9 cellular contexts compared by ENCODE assay signal in the genomic region with DNA sequence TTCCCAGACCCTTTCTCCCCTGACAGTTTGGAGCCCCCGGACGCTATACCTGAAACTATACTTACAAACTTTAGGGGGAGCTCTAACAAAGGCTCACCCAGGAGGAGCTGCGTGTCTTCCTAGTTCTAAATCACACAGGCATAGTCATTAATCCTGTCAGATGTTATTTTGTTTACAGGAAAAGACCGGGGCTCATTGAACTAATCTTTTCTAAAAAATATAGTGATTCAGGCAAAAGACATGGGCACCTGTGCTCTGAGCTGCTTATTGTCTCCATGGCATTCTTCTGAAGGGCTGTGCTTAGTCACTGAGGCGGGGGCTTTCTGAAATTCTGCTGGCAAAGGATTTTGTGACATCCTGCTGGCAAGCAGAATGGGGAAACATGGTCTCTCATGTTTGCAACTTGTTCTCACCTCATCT.
DNase-seq lines count a peak whose midpoint lies in the region; ATAC-seq and TF ChIP-seq lines count a peak whose summit lies in the region.
"Had no signal": no experiment of that assay in that cellular context is flagged by ENCODE, and none has a peak within 500 bp of the region (broad histone marks: within the 10 kb centered on the region; RNA-seq: fewer than 3 reads in every experiment).

No MANE protein-coding gene starts in this region.

- H3K27ac ChIP-seq in Panc1 (ENCODE audit: low read length) (no peak overlapping the region), Karpas-422 (ENCODE audit: low read length) (no peak overlapping the region), transverse colon (no peak overlapping the region)
- H3K27ac ChIP-seq: skin epidermis had no signal

- no TSS peak for BruUV-seq in Panc1 (replicated peaks; lab: Mats Ljungman, UMichigan)

- ATAC-seq in Panc1, result no peak
- ATAC-seq in natural killer cell treated with Interleukin-12 subunit alpha and Interleukin-12 subunit beta and Interleukin-15 and Interleukin-18, amount 100 ng/mL, for 72 hours, result no peak

- no peaks in the 10 kb centered on the region for H3K4me1 Mint-ChIP-seq in natural killer cell treated with Interleukin-12 subunit alpha and Interleukin-12 subunit beta and Interleukin-15 and Interleukin-18, amount 100 ng/mL, for 72 hours (ENCODE audit: low read depth in 2 of 2)

- CTCF ChIA-PET in Panc1 (lab: Charles Lee), result interaction anchor here (0.6 kb wide), 1 partner anchor 1499 kb away, joined by 3 read pairs; no protein-coding TSS in a partner anchor

- no peaks in the 10 kb centered on the region for H3K27me3 Mint-ChIP-seq in natural killer cell treated with Interleukin-12 subunit alpha and Interleukin-12 subunit beta and Interleukin-15 and Interleukin-18, amount 100 ng/mL, for 72 hours

- H3K9me3 Mint-ChIP-seq in natural killer cell treated with Interleukin-12 subunit alpha and Interleukin-12 subunit beta and Interleukin-15 and Interleukin-18, amount 100 ng/mL, for 72 hours, result peaks cover under 1% of the 10 kb centered on the region

- WGBS in transverse colon (ENCODE audit: low coverage in 1 of 2), 2 donors, result 17 to 23% methylated on average over 5 of the region's 5 CpGs

- POLR2A ChIA-PET in Panc1 (lab: Charles Lee), result no interaction called here

- peak overlapping the region; percentile 90 for H2AFZ ChIP-seq in Loucy (ENCODE audit: low read length)
- no peak overlapping the region for H2AFZ ChIP-seq in Karpas-422 (ENCODE audit: low read length)

- no peak for TF ChIP-seq POLR2A in transverse colon (IDR thresholded peaks at IDR 0.05)

- H3K9me2 ChIP-seq in Loucy (replicated peaks; ENCODE audit: low read depth, low read length) (no peaks in the 10 kb centered on the region), Karpas-422 (replicated peaks; ENCODE audit: insufficient read depth, low read length) (no peaks in the 10 kb centered on the region)

- peak; percentile 49 for DNase-seq in COLO829 (ENCODE audit: low spot score)
- DNase-seq in Panc1 (ENCODE audit: low read depth, low spot score), result no peak
- peak; percentile 12 for DNase-seq in iris pigment epithelial cell (ENCODE audit: low read depth)
- no peak for DNase-seq in Karpas-422
- DNase-seq in natural killer cell treated with Interleukin-12 subunit alpha and Interleukin-12 subunit beta and Interleukin-15 and Interleukin-18, amount 100 ng/mL, for 72 hours (ENCODE audit: low spot score), result no peak
- DNase-seq in transverse colon, result no peak
- DNase-seq in EL, result no peak

- no peaks in the 10 kb centered on the region for H3K27me3 ChIP-seq in Loucy (ENCODE audit: insufficient read depth, low read length, poor library complexity, severe bottlenecking)
- no peaks in the 10 kb centered on the region for H3K27me3 ChIP-seq in Panc1 (ENCODE audit: control insufficient read depth, insufficient read depth, low read length)
- no peaks in the 10 kb centered on the region for H3K27me3 ChIP-seq in Karpas-422 (ENCODE audit: low read length)
- no peaks in the 10 kb centered on the region for H3K27me3 ChIP-seq in transverse colon

- in situ Hi-C loops in Panc1 (cut with HindIII; ENCODE audit: low pct_unique_long_range_greater_than_20kb, low sequenced_read_pairs) (no loop called here), transverse colon (cut with MboI; ENCODE audit: low pct_ligation_motif_present in 1 of 4, low pct_unique_long_range_greater_than_20kb in 1 of 4, low sequenced_read_pairs in 3 of 4) (no loop called here)

- H3K9me3 ChIP-seq in Loucy (ENCODE audit: insufficient read depth, low read depth, low read length) (no peaks in the 10 kb centered on the region), Panc1 (ENCODE audit: control insufficient read depth, insufficient read depth, low read depth, low read length) (no peaks in the 10 kb centered on the region), Karpas-422 (ENCODE audit: low read length) (peaks cover 12% of the 10 kb centered on the region; the same call in 1 of the 2 replicates), transverse colon (no peaks in the 10 kb centered on the region)

- H3K4me2 ChIP-seq in Loucy (ENCODE audit: low read depth, low read length, poor library complexity, severe bottlenecking) (peak overlapping the region; percentile 60), Karpas-422 (ENCODE audit: low read depth, low read length, poor library complexity, severe bottlenecking) (no peak overlapping the region)

- H4K20me1 ChIP-seq in Loucy (ENCODE audit: insufficient read depth, low read length, poor library complexity, severe bottlenecking) (no peaks in the 10 kb centered on the region), Karpas-422 (ENCODE audit: insufficient read depth, low read depth, low read length) (no peaks in the 10 kb centered on the region)

- no peak for TF ChIP-seq EP300 in transverse colon (IDR thresholded peaks at IDR 0.05; ENCODE audit: low read depth)

- no peaks in the 10 kb centered on the region for H3F3A ChIP-seq in Loucy (ENCODE audit: low read depth)

- H3K4me1 ChIP-seq in Loucy (ENCODE audit: insufficient read depth, low read length, poor library complexity, severe bottlenecking) (no peaks in the 10 kb centered on the region), Panc1 (ENCODE audit: control insufficient read depth, insufficient read depth, low read length) (no peaks in the 10 kb centered on the region), Karpas-422 (ENCODE audit: low read length) (no peaks in the 10 kb centered on the region), transverse colon (no peaks in the 10 kb centered on the region)

- H3K9ac ChIP-seq in Loucy (ENCODE audit: low read depth, low read length, poor library complexity, severe bottlenecking) (no peak overlapping the region), Karpas-422 (ENCODE audit: low read length) (no peak overlapping the region)

- TF ChIP-seq CTCF in Loucy (conservative IDR thresholded peaks at IDR 0.05; ENCODE audit: low read length) (peak; percentile 63), Panc1 (IDR thresholded peaks at IDR 0.05) (peak; percentile 35), transverse colon (IDR thresholded peaks at IDR 0.05) (peak in 1 of 5 experiments; percentile 9)

- intact Hi-C loops in Panc1 (cut with micrococcal nuclease; ENCODE audit: unreplicated experiment) (no loop called here), transverse colon (cut with DNase I; ENCODE audit: low total_unique reads) (no loop called here)

- no peak overlapping the region for H3K27ac Mint-ChIP-seq in natural killer cell treated with Interleukin-12 subunit alpha and Interleukin-12 subunit beta and Interleukin-15 and Interleukin-18, amount 100 ng/mL, for 72 hours

- peaks cover under 1% of the 10 kb centered on the region for H3K36me3 Mint-ChIP-seq in natural killer cell treated with Interleukin-12 subunit alpha and Interleukin-12 subunit beta and Interleukin-15 and Interleukin-18, amount 100 ng/mL, for 72 hours

- no peaks in the 10 kb centered on the region for H3K36me3 ChIP-seq in Loucy (ENCODE audit: insufficient read depth, low read length)
- no peaks in the 10 kb centered on the region for H3K36me3 ChIP-seq in Panc1 (ENCODE audit: control insufficient read depth, insufficient read depth, low read length)
- no peaks in the 10 kb centered on the region for H3K36me3 ChIP-seq in Karpas-422 (ENCODE audit: insufficient read depth, low read length)
- H3K36me3 ChIP-seq in transverse colon, result no peaks in the 10 kb centered on the region

- H3K79me2 ChIP-seq in Loucy (ENCODE audit: insufficient read depth, low read length) (no peaks in the 10 kb centered on the region), Karpas-422 (ENCODE audit: low read length) (no peaks in the 10 kb centered on the region)

- H3K4me3 ChIP-seq in Loucy (ENCODE audit: low read length, poor library complexity, severe bottlenecking), result peak overlapping the region; percentile 54
- H3K4me3 ChIP-seq in Panc1 (ENCODE audit: low read depth in 2 of 2, low read length in 2 of 2), result no peak overlapping the region
- H3K4me3 ChIP-seq in Karpas-422 (ENCODE audit: low read length), result no peak overlapping the region
- no peak overlapping the region for H3K4me3 ChIP-seq in transverse colon
- H3K4me3 ChIP-seq: skin epidermis had no signal

- H3K4me3 Mint-ChIP-seq in natural killer cell treated with Interleukin-12 subunit alpha and Interleukin-12 subunit beta and Interleukin-15 and Interleukin-18, amount 100 ng/mL, for 72 hours, result no peak overlapping the region

Comparison
In these comparisons a context has a peak if more than half of its experiments do, and no peak if none do; other contexts are left out.
1. DNase-seq: peak in COLO829 (single experiment) and iris pigment epithelial cell (single experiment); none in Panc1 (single experiment), Karpas-422 (single experiment), natural killer cell treated with Interleukin-12 subunit alpha and Interleukin-12 subunit beta and Interleukin-15 and Interleukin-18, amount 100 ng/mL, for 72 hours (single experiment), transverse colon (single experiment) and EL (single experiment).